Comparison of ENCODE assay signal across 14 cellular contexts in genomic region chr13:98446234-98446621, GRCh38.
DNase-seq lines count a peak whose midpoint lies in the region; ATAC-seq, FAIRE-seq and TF ChIP-seq lines count a peak whose summit lies in the region.
"Had no signal": no experiment of that assay in that cellular context is flagged by ENCODE, and none has a peak within 500 bp of the region (broad histone marks: within the 10 kb centered on the region; RNA-seq: fewer than 3 reads in every experiment).

No MANE protein-coding gene starts in this region.

- CTCF ChIA-PET in activated CD4-positive, alpha-beta T cell treated with anti-CD3 and anti-CD28 coated beads, Interleukin-2, amount 10 ng/mL, durations not matched to agents 7 days and 5 days (lab: Charles Lee), result interaction anchor here (0.8 to 3.5 kb wide), 8 partner anchors 19 to 239 kb away, joined by 3 to 30 read pairs (median 6); no protein-coding TSS in a partner anchor
- CTCF ChIA-PET in T-cell (lab: Charles Lee), result interaction anchor here (0.6 to 3.1 kb wide), 14 partner anchors 8 to 1079 kb away, joined by 3 to 49 read pairs (median 4); no protein-coding TSS in a partner anchor

- no peaks in the 10 kb centered on the region for H3K27me3 Mint-ChIP-seq in activated CD4-positive, alpha-beta T cell treated with anti-CD3 and anti-CD28 coated beads, Interleukin-2, amount 10 ng/mL, durations not matched to agents 7 days and 5 days
- H3K27me3 Mint-ChIP-seq in T-cell, result no peaks in the 10 kb centered on the region
- H3K27me3 Mint-ChIP-seq: brain had no signal

- peaks cover 26% of the 10 kb centered on the region for H3K36me3 Mint-ChIP-seq in activated CD4-positive, alpha-beta T cell treated with anti-CD3 and anti-CD28 coated beads, Interleukin-2, amount 10 ng/mL, durations not matched to agents 7 days and 5 days (ENCODE audit: low read depth)
- H3K36me3 Mint-ChIP-seq in T-cell, result peaks cover 15% of the 10 kb centered on the region

- WGBS in esophagus muscularis mucosa, result 90% methylated on average over 11 of the region's 11 CpGs
- 69 to 91% methylated on average over 2 to 11 of the region's 11 CpGs for WGBS in testis, 2 donors

- H3K9me3 Mint-ChIP-seq in activated CD4-positive, alpha-beta T cell treated with anti-CD3 and anti-CD28 coated beads, Interleukin-2, amount 10 ng/mL, durations not matched to agents 7 days and 5 days, result no peaks in the 10 kb centered on the region
- H3K9me3 Mint-ChIP-seq in T-cell, result no peaks in the 10 kb centered on the region
- H3K9me3 Mint-ChIP-seq: brain, nephron progenitor cell had no signal

- POLR2A ChIA-PET in activated CD4-positive, alpha-beta T cell treated with anti-CD3 and anti-CD28 coated beads, Interleukin-2, amount 10 ng/mL, durations not matched to agents 7 days and 5 days (lab: Charles Lee), result no interaction called here
- POLR2A ChIA-PET in T-cell (lab: Charles Lee), result no interaction called here

- no peak for DNase-seq in activated CD4-positive, alpha-beta T cell treated with anti-CD3 and anti-CD28 coated beads, Interleukin-2, amount 10 ng/mL, durations not matched to agents 7 days and 5 days
- no peak for DNase-seq in activated CD4-positive, alpha-beta T cell treated with anti-CD3 and anti-CD28 coated beads, Interleukin-2, amount 50 U/mL, for 4 hours
- DNase-seq in T-cell (no peak), esophagus muscularis mucosa (ENCODE audit: extremely low spot score) (no peak), ascending aorta (ENCODE audit: low spot score in 2 of 2) (no peak), testis (no peak), D721Med (ENCODE audit: insufficient read length, low spot score) (no peak)
- DNase-seq: glutamatergic neuron, NCI-H2081, nephron progenitor cell, SHP77 treated with DMSO at 0.1 percent for 48 hours had no signal

- peaks cover 25% of the 10 kb centered on the region for H3K4me1 Mint-ChIP-seq in activated CD4-positive, alpha-beta T cell treated with anti-CD3 and anti-CD28 coated beads, Interleukin-2, amount 10 ng/mL, durations not matched to agents 7 days and 5 days
- H3K4me1 Mint-ChIP-seq in T-cell, result peaks cover 16 to 25% (median 24%) of the 10 kb centered on the region in 3 donors

- no peak for ATAC-seq in T-cell (replicated peaks in 1 of 4)

- H3K4me3 ChIP-seq in esophagus muscularis mucosa (no peak overlapping the region), stomach smooth muscle (ENCODE audit: low read length in 2 of 2) (no peak overlapping the region), ascending aorta (no peak overlapping the region), testis (no peak overlapping the region)
- H3K4me3 ChIP-seq: A549 had no signal

- no peak for FAIRE-seq in D721Med (lab: Jason Lieb, UNC)
- FAIRE-seq: A549 had no signal

- H3K27me3 ChIP-seq in esophagus muscularis mucosa (no peaks in the 10 kb centered on the region), stomach smooth muscle (ENCODE audit: control insufficient read depth in 1 of 2, insufficient read depth in 2 of 2, low read length in 2 of 2) (no peaks in the 10 kb centered on the region), ascending aorta (no peaks in the 10 kb centered on the region), testis (no peaks in the 10 kb centered on the region)

- H3K27ac Mint-ChIP-seq in activated CD4-positive, alpha-beta T cell treated with anti-CD3 and anti-CD28 coated beads, Interleukin-2, amount 10 ng/mL, durations not matched to agents 7 days and 5 days, result peak overlapping the region; percentile 62
- H3K27ac Mint-ChIP-seq in T-cell, result peak overlapping the region; percentile 91 to 93

- H3K4me3 Mint-ChIP-seq in activated CD4-positive, alpha-beta T cell treated with anti-CD3 and anti-CD28 coated beads, Interleukin-2, amount 10 ng/mL, durations not matched to agents 7 days and 5 days, result no peak overlapping the region
- no peak overlapping the region for H3K4me3 Mint-ChIP-seq in T-cell
- H3K4me3 Mint-ChIP-seq: brain, nephron progenitor cell had no signal

- no peak for TF ChIP-seq CTCF in esophagus muscularis mucosa (IDR thresholded peaks at IDR 0.05)
- no peak for TF ChIP-seq CTCF in ascending aorta (IDR thresholded peaks at IDR 0.05)
- no peak for TF ChIP-seq CTCF in testis (IDR thresholded peaks at IDR 0.05)
- TF ChIP-seq CTCF in D721Med (IDR thresholded peaks at IDR 0.05; ENCODE audit: insufficient read depth, missing control alignments), result no peak

- peaks cover 0 to 46% (median 38%) of the 10 kb centered on the region in 4 donors for H3K36me3 ChIP-seq in esophagus muscularis mucosa
- peaks cover 11 to 32% of the 10 kb centered on the region in 2 donors for H3K36me3 ChIP-seq in stomach smooth muscle (ENCODE audit: control insufficient read depth in 2 of 2, insufficient read depth in 2 of 2, low read length in 2 of 2)
- H3K36me3 ChIP-seq in ascending aorta, result peaks cover 0 to 7% of the 10 kb centered on the region in 2 donors
- H3K36me3 ChIP-seq in testis (ENCODE audit: low read depth, missing control alignments), result no peaks in the 10 kb centered on the region

- H3K27ac ChIP-seq in esophagus muscularis mucosa (replicated peaks in 1 of 4) (peak overlapping the region; percentile 48 to 69 (median 62)), stomach smooth muscle (ENCODE audit: low read length) (peak overlapping the region; percentile 55), ascending aorta (no peak overlapping the region), testis (no peak overlapping the region)

- TF ChIP-seq POLR2A in esophagus muscularis mucosa (IDR thresholded peaks at IDR 0.05; ENCODE audit: low read depth), result no peak
- TF ChIP-seq POLR2A in testis (IDR thresholded peaks at IDR 0.05), result no peak

- intact Hi-C loops in esophagus muscularis mucosa (cut with DNase I), result loop anchor here (5.0 kb wide), 2 partner anchors 226 to 396 kb away; no protein-coding TSS in a partner anchor
- intact Hi-C loops in ascending aorta (cut with DNase I), result loop anchor here (5.0 kb wide), 1 partner anchor 226 kb away; no protein-coding TSS in a partner anchor
- intact Hi-C loops in testis (cut with DNase I; ENCODE audit: low total_unique reads), result no loop called here

- H3K4me1 ChIP-seq in esophagus muscularis mucosa (peaks cover 30 to 48% (median 39%) of the 10 kb centered on the region in 4 donors), stomach smooth muscle (ENCODE audit: control insufficient read depth, insufficient read depth, low read length) (peaks cover 30% of the 10 kb centered on the region), ascending aorta (peaks cover 2 to 11% of the 10 kb centered on the region in 2 donors), testis (peaks cover 10% of the 10 kb centered on the region)

- no peak for TF ChIP-seq EP300 in esophagus muscularis mucosa (IDR thresholded peaks at IDR 0.05)

- H3K9me3 ChIP-seq in esophagus muscularis mucosa (no peaks in the 10 kb centered on the region), stomach smooth muscle (ENCODE audit: control insufficient read depth in 2 of 2, low read length in 2 of 2) (no peaks in the 10 kb centered on the region), ascending aorta (no peaks in the 10 kb centered on the region), testis (no peaks in the 10 kb centered on the region)
- H3K9me3 ChIP-seq: A549 had no signal

- H3K9ac ChIP-seq in stomach smooth muscle (ENCODE audit: low read length in 2 of 2), result no peak overlapping the region

Comparison
In these comparisons a context has a peak if more than half of its experiments do, and no peak if none do; other contexts are left out.
1. H3K27ac ChIP-seq: peak in esophagus muscularis mucosa (4 of 4) and stomach smooth muscle (single experiment); none in ascending aorta (0 of 2) and testis (0 of 2).